Comparison of ENCODE assay signal across 9 cellular contexts in genomic region chr5:170660531-170660930, GRCh38.
"Had no signal": no experiment of that assay in that cellular context is flagged by ENCODE, and none has a peak within 500 bp of the region (broad histone marks: within the 10 kb centered on the region; RNA-seq: fewer than 3 reads in every experiment).

No MANE protein-coding gene starts in this region.

- H3K27ac Mint-ChIP-seq: HFFc6, IgD-negative memory B cell had no signal

- H3K4me3 ChIP-seq: GM23248, HAP-1 had no signal

- H3K9me3 ChIP-seq: HAP-1 had no signal

- H3K27me3 Mint-ChIP-seq: IgD-negative memory B cell had no signal

- H2AFZ ChIP-seq: GM23248 had no signal

- H3K4me3 Mint-ChIP-seq: HFFc6 had no signal

- H3K4me1 Mint-ChIP-seq: IgD-negative memory B cell had no signal

- H3K27ac ChIP-seq: GM23248, HL-60 had no signal

- H3K9ac ChIP-seq: GM23248 had no signal

- H3K36me3 Mint-ChIP-seq: IgD-negative memory B cell had no signal

- H3K36me3 ChIP-seq: HAP-1 had no signal

- H3K4me1 ChIP-seq: HAP-1 had no signal

- H3K9me3 Mint-ChIP-seq: HFFc6, IgD-negative memory B cell had no signal

- DNase-seq: GM23248, GOT3, H7, HFFc6 had no signal

- ATAC-seq: HCT116, HepG2 had no signal
